ENCODE assay signal across 8 cellular contexts in the genomic region with DNA sequence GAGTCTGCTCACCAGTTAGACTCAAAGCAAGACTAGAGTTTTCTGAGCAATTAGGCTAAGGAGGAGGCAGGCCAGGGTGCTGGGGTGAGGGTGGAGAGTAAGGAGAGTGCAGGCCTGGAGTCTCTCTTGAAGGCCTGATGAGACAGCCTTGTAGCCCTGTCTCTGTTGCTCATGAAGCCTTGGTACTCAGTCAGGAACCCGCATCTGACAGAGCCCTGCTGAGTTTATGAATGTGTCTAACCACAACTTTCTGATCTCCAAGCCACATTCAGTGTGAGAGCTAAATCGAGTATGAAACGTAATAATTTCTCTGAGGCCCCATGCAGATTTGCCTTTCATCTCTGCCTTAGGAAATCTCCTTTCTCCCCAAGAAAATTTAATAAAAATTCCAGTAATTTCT.
A peak's percentile ranks its signal among the peaks of the same experiment; 100 is the strongest.
DNase-seq lines count a peak whose midpoint lies in the region; ATAC-seq and FAIRE-seq lines count a peak whose summit lies in the region.

No MANE protein-coding gene starts in this region.

- peaks cover 5% of the 10 kb centered on the region for H3K27me3 Mint-ChIP-seq in activated CD4-positive, alpha-beta T cell treated with anti-CD3 and anti-CD28 coated beads, Interleukin-2, amount 10 ng/mL, durations not matched to agents 24 days and 14 days
- H3K27me3 Mint-ChIP-seq in activated T-cell treated with anti-CD3 and anti-CD28 coated beads, Interleukin-2, amount 50 U/mL, for 4 hours (ENCODE audit: low read depth) = no peaks in the 10 kb centered on the region

- peak overlapping the region; percentile 52 for H3K4me3 Mint-ChIP-seq in activated CD4-positive, alpha-beta T cell treated with anti-CD3 and anti-CD28 coated beads, Interleukin-2, amount 10 ng/mL, durations not matched to agents 24 days and 14 days
- H3K4me3 Mint-ChIP-seq in activated T-cell treated with anti-CD3 and anti-CD28 coated beads, Interleukin-2, amount 50 U/mL, for 4 hours = no peak overlapping the region

- H3K36me3 Mint-ChIP-seq in activated CD4-positive, alpha-beta T cell treated with anti-CD3 and anti-CD28 coated beads, Interleukin-2, amount 10 ng/mL, durations not matched to agents 24 days and 14 days (ENCODE audit: low read depth) = no peaks in the 10 kb centered on the region
- H3K36me3 Mint-ChIP-seq in activated T-cell treated with anti-CD3 and anti-CD28 coated beads, Interleukin-2, amount 50 U/mL, for 4 hours (ENCODE audit: insufficient read depth) = no peaks in the 10 kb centered on the region

- peak; percentile 89 for ATAC-seq in HG03064 (IDR thresholded peaks at IDR 0.05; ENCODE audit: low read depth, unreplicated experiment)
- peak; percentile 97 to 100 for ATAC-seq in activated T-cell treated with anti-CD3 and anti-CD28 coated beads, Interleukin-2, amount 50 U/mL, for 4 hours

- intact Hi-C loops in activated CD4-positive, alpha-beta T cell treated with anti-CD3 and anti-CD28 coated beads, Interleukin-2, amount 10 ng/mL, durations not matched to agents 24 days and 14 days (cut with micrococcal nuclease) = loop anchor here (1.0 to 5.0 kb wide), 6 partner anchors 13 to 474 kb away; a partner anchor contains a TSS
- intact Hi-C loops in head of caudate nucleus (cut with DNase I) = no loop called here

- peak overlapping the region; percentile 65 for H3K27ac Mint-ChIP-seq in activated CD4-positive, alpha-beta T cell treated with anti-CD3 and anti-CD28 coated beads, Interleukin-2, amount 10 ng/mL, durations not matched to agents 24 days and 14 days

- no peaks in the 10 kb centered on the region for H3K9me3 Mint-ChIP-seq in activated CD4-positive, alpha-beta T cell treated with anti-CD3 and anti-CD28 coated beads, Interleukin-2, amount 10 ng/mL, durations not matched to agents 24 days and 14 days
- H3K9me3 Mint-ChIP-seq in activated T-cell treated with anti-CD3 and anti-CD28 coated beads, Interleukin-2, amount 50 U/mL, for 4 hours = no peaks in the 10 kb centered on the region

- peaks cover 37% of the 10 kb centered on the region for H3K4me1 Mint-ChIP-seq in activated CD4-positive, alpha-beta T cell treated with anti-CD3 and anti-CD28 coated beads, Interleukin-2, amount 10 ng/mL, durations not matched to agents 24 days and 14 days
- H3K4me1 Mint-ChIP-seq in activated T-cell treated with anti-CD3 and anti-CD28 coated beads, Interleukin-2, amount 50 U/mL, for 4 hours (ENCODE audit: low read depth) = peaks cover 27% of the 10 kb centered on the region

- FAIRE-seq in urothelium cell line (lab: Jason Lieb, UNC) = no peak

- DNase-seq in activated CD4-positive, alpha-beta T cell treated with anti-CD3 and anti-CD28 coated beads, Interleukin-2, amount 10 ng/mL, durations not matched to agents 24 days and 14 days = peak; percentile 88
- no peak for DNase-seq in activated CD4-positive, alpha-beta T cell treated with anti-CD3 and anti-CD28 coated beads, Interleukin-2, amount 50 U/mL, for 4 hours
- DNase-seq in activated T-cell treated with anti-CD3 and anti-CD28 coated beads, Interleukin-2, amount 50 U/mL, for 4 hours = no peak
- DNase-seq in stimulated activated CD4-positive, alpha-beta T cell treated with anti-CD3 and anti-CD28 coated beads, Interleukin-2, amount 100 ng/mL, for 24 hours = peak; percentile 31 to 50
- DNase-seq in urothelium cell line (ENCODE audit: low spot score) (no peak), head of caudate nucleus (no peak), NCI-H2196 (lab: John Stamatoyannopoulos, UW; ENCODE audit: unreplicated experiment) (no peak)

Comparison
In these comparisons a context has a peak if more than half of its experiments do, and no peak if none do; other contexts are left out.
1. DNase-seq: peak in activated CD4-positive, alpha-beta T cell treated with anti-CD3 and anti-CD28 coated beads, Interleukin-2, amount 10 ng/mL, durations not matched to agents 24 days and 14 days (single experiment) and stimulated activated CD4-positive, alpha-beta T cell treated with anti-CD3 and anti-CD28 coated beads, Interleukin-2, amount 100 ng/mL, for 24 hours (2 of 2); none in activated CD4-positive, alpha-beta T cell treated with anti-CD3 and anti-CD28 coated beads, Interleukin-2, amount 50 U/mL, for 4 hours (0 of 2), activated T-cell treated with anti-CD3 and anti-CD28 coated beads, Interleukin-2, amount 50 U/mL, for 4 hours (single experiment), urothelium cell line (single experiment), head of caudate nucleus (0 of 42) and NCI-H2196 (single experiment).